12 cellular contexts compared by ENCODE assay signal in genomic region chr21:38351176-38351959, GRCh38.
A peak's percentile ranks its signal among the peaks of the same experiment; 100 is the strongest.
DNase-seq lines count a peak whose midpoint lies in the region; ATAC-seq and TF ChIP-seq lines count a peak whose summit lies in the region.
"Had no signal": no experiment of that assay in that cellular context is flagged by ENCODE, and none has a peak within 500 bp of the region (broad histone marks: within the 10 kb centered on the region; RNA-seq: fewer than 3 reads in every experiment).

No MANE protein-coding gene starts in this region.

- H3K9me3 ChIP-seq in SJSA1 (replicated peaks) (no peaks in the 10 kb centered on the region), skeletal muscle satellite cell (replicated peaks; ENCODE audit: low read length) (no peaks in the 10 kb centered on the region), colonic mucosa (no peaks in the 10 kb centered on the region)

- H3K4me3 ChIP-seq in SJSA1 (no peak overlapping the region), skeletal muscle satellite cell (ENCODE audit: low read length) (peak overlapping the region; percentile 35), colonic mucosa (no peak overlapping the region)

- H3K36me3 ChIP-seq in SJSA1: no peaks in the 10 kb centered on the region
- no peaks in the 10 kb centered on the region for H3K36me3 ChIP-seq in skeletal muscle satellite cell (ENCODE audit: insufficient read depth, low read length)
- H3K36me3 ChIP-seq in colonic mucosa: no peaks in the 10 kb centered on the region

- intact Hi-C loops in colonic mucosa (cut with DNase I): loop anchor here (5.0 to 10.0 kb wide), 2 partner anchors 637 to 674 kb away; no protein-coding TSS in a partner anchor

- H3K27me3 ChIP-seq in SJSA1 (replicated peaks) (no peaks in the 10 kb centered on the region), foreskin keratinocyte (no peaks in the 10 kb centered on the region), skeletal muscle satellite cell (ENCODE audit: control insufficient read depth, insufficient read depth, low read length) (no peaks in the 10 kb centered on the region), colonic mucosa (no peaks in the 10 kb centered on the region)

- no peak overlapping the region for H3K27ac Mint-ChIP-seq in effector memory CD8-positive, alpha-beta T cell

- peak; percentile 34 for DNase-seq in DMS 273 (lab: John Stamatoyannopoulos, UW; ENCODE audit: unreplicated experiment)
- no peak for DNase-seq in DMS 273 treated with DMSO at 0.1 percent for 48 hours (lab: John Stamatoyannopoulos, UW)
- no peak for DNase-seq in SJSA1 (ENCODE audit: low read depth in 1 of 2, low spot score in 2 of 2)
- no peak for DNase-seq in foreskin keratinocyte
- DNase-seq in effector memory CD8-positive, alpha-beta T cell: no peak
- no peak for DNase-seq in NCI-H510A treated with DMSO at 0.1 percent for 48 hours (lab: John Stamatoyannopoulos, UW)
- no peak for DNase-seq in colonic mucosa
- DNase-seq: activated CD4-positive, alpha-beta T cell treated with anti-CD3 and anti-CD28 coated beads, Interleukin-2, amount 50 U/mL, for 4 hours; activated effector memory CD4-positive, alpha-beta T cell treated with anti-CD3 and anti-CD28 coated beads, Interleukin-2, amount 50 U/mL, for 16 hours; NCI-H774 had no signal

- TF ChIP-seq CTCF in foreskin keratinocyte (conservative IDR thresholded peaks at IDR 0.05) (no peak), colonic mucosa (IDR thresholded peaks at IDR 0.05) (no peak)

- H3K27ac ChIP-seq in SJSA1: peak overlapping the region; percentile 72
- peak overlapping the region; percentile 72 for H3K27ac ChIP-seq in foreskin keratinocyte
- no peak overlapping the region for H3K27ac ChIP-seq in colonic mucosa
- H3K27ac ChIP-seq: 22Rv1 had no signal

- peaks cover 12% of the 10 kb centered on the region in 2 donors for H3K27me3 Mint-ChIP-seq in effector memory CD8-positive, alpha-beta T cell

- H3K4me1 ChIP-seq in SJSA1 (replicated peaks) (peaks cover 18% of the 10 kb centered on the region), foreskin keratinocyte (peaks cover 15% of the 10 kb centered on the region), skeletal muscle satellite cell (ENCODE audit: control insufficient read depth, insufficient read depth, low read length) (peaks cover 65% of the 10 kb centered on the region), colonic mucosa (no peaks in the 10 kb centered on the region)

- no peak overlapping the region for H3K4me3 Mint-ChIP-seq in effector memory CD8-positive, alpha-beta T cell

- ATAC-seq in foreskin keratinocyte: no peak
- no peak for ATAC-seq in effector memory CD8-positive, alpha-beta T cell (replicated peaks)

- no peaks in the 10 kb centered on the region for H3K4me1 Mint-ChIP-seq in effector memory CD8-positive, alpha-beta T cell (ENCODE audit: low read depth in 2 of 2)

- H3K9ac ChIP-seq in skeletal muscle satellite cell (ENCODE audit: low read depth, low read length): peak overlapping the region; percentile 92
- no peak overlapping the region for H3K9ac ChIP-seq in colonic mucosa (ENCODE audit: low read depth in 2 of 2, low read length in 2 of 2)

- H3K4me2 ChIP-seq in skeletal muscle satellite cell (ENCODE audit: low read length): peak overlapping the region; percentile 64

- H3K9me3 Mint-ChIP-seq in effector memory CD8-positive, alpha-beta T cell: peaks cover 0 to under 1% of the 10 kb centered on the region in 2 donors

- peaks cover 3% of the 10 kb centered on the region for H3K36me3 Mint-ChIP-seq in effector memory CD8-positive, alpha-beta T cell (ENCODE audit: insufficient read depth)
